In genomic region chr1:45542591-45542990, GRCh38 we compare ENCODE assay signal across 17 cellular contexts. TPM values are rescaled to one million over a fixed set of nuclear protein-coding genes. Genes with fewer than 3 reads are reported as not detected.
A peak's percentile ranks its signal among the peaks of the same experiment; 100 is the strongest.
DNase-seq lines count a peak whose midpoint lies in the region; ATAC-seq, FAIRE-seq and TF ChIP-seq lines count a peak whose summit lies in the region.
"Had no signal": no experiment of that assay in that cellular context is flagged by ENCODE, and none has a peak within 500 bp of the region (broad histone marks: within the 10 kb centered on the region; RNA-seq: fewer than 3 reads in every experiment).

No MANE protein-coding gene starts in this region.

- CTCF ChIA-PET in Caco-2 (lab: Charles Lee), result interaction anchor here (1.4 kb wide), 1 partner anchor 8 kb away, joined by 4 read pairs; the partner anchor contains the start of gene AKR1A1
- CTCF ChIA-PET in activated CD4-positive, alpha-beta T cell treated with anti-CD3 and anti-CD28 coated beads for 36 hours (lab: Charles Lee), result interaction anchor here (0.9 to 1.4 kb wide), 2 partner anchors 19 to 29 kb away, joined by 3 to 5 read pairs; no protein-coding TSS in a partner anchor

- peak overlapping the region; percentile 42 for H3K4me2 ChIP-seq in hepatocyte

- ATAC-seq in pancreas (peak; percentile 71 to 92 (median 80)), HG02610 (IDR thresholded peaks at IDR 0.05; ENCODE audit: unreplicated experiment) (no peak), HG03139 (IDR thresholded peaks at IDR 0.05; ENCODE audit: unreplicated experiment) (no peak)
- no peak for ATAC-seq in activated CD4-positive, alpha-beta T cell treated with anti-CD3 and anti-CD28 coated beads for 36 hours
- ATAC-seq: activated CD8-positive, alpha-beta T cell treated with anti-CD3 and anti-CD28 coated beads for 36 hours; stimulated activated effector memory CD8-positive, alpha-beta T cell treated with anti-CD3 and anti-CD28 coated beads, Interleukin-12 subunit alpha, Interleukin-12 subunit beta, amount 100 ng/mL, for 72 hours had no signal

- no peak overlapping the region for H3K4me3 ChIP-seq in Caco-2 (ENCODE audit: low read depth, low read length)
- no peak overlapping the region for H3K4me3 ChIP-seq in hepatocyte
- H3K4me3 ChIP-seq in pancreas, result no peak overlapping the region
- H3K4me3 ChIP-seq: esophagus muscularis mucosa, uterus had no signal

- intact Hi-C loops in Caco-2 (cut with micrococcal nuclease; ENCODE audit: unreplicated experiment) (loop anchor here (1.0 kb wide), 1 partner anchor 8 kb away; the partner anchor contains the start of gene AKR1A1), pancreas (cut with DNase I) (no loop called here)
- intact Hi-C loops in activated CD4-positive, alpha-beta T cell treated with anti-CD3 and anti-CD28 coated beads for 36 hours (cut with DNase I, micrococcal nuclease), result no loop called here

- H3K27ac ChIP-seq in hepatocyte (peak overlapping the region; percentile 50), pancreas (peak overlapping the region in 2 of 4 donors; percentile 1 to 53)
- H3K27ac ChIP-seq: esophagus muscularis mucosa, uterus had no signal

- H3K9me2 ChIP-seq in hepatocyte (replicated peaks; ENCODE audit: insufficient read depth), result no peaks in the 10 kb centered on the region

- H3K27me3 ChIP-seq in Caco-2 (replicated peaks; ENCODE audit: control insufficient read depth, insufficient read depth, low read length), result no peaks in the 10 kb centered on the region
- no peaks in the 10 kb centered on the region for H3K27me3 ChIP-seq in hepatocyte
- no peaks in the 10 kb centered on the region for H3K27me3 ChIP-seq in pancreas
- H3K27me3 ChIP-seq: heart left ventricle, uterus had no signal

- no peak overlapping the region for H3K27ac Mint-ChIP-seq in Caco-2 (ENCODE audit: unreplicated experiment)
- H3K27ac Mint-ChIP-seq in activated CD4-positive, alpha-beta T cell treated with anti-CD3 and anti-CD28 coated beads for 36 hours, result no peak overlapping the region
- H3K27ac Mint-ChIP-seq: activated CD8-positive, alpha-beta T cell treated with anti-CD3 and anti-CD28 coated beads for 36 hours; stimulated activated effector memory CD8-positive, alpha-beta T cell treated with anti-CD3 and anti-CD28 coated beads, Interleukin-12 subunit alpha, Interleukin-12 subunit beta, amount 100 ng/mL, for 72 hours had no signal

- H3K4me1 ChIP-seq in Caco-2 (peaks cover 10% of the 10 kb centered on the region; the same call in 1 of the 2 replicates), hepatocyte (ENCODE audit: insufficient read depth) (no peaks in the 10 kb centered on the region), pancreas (peaks cover 0 to 19% (median 0%) of the 10 kb centered on the region in 3 donors)
- H3K4me1 ChIP-seq: uterus had no signal

- H3K36me3 Mint-ChIP-seq in Caco-2 (ENCODE audit: insufficient read depth, unreplicated experiment), result peaks cover 4% of the 10 kb centered on the region
- no peaks in the 10 kb centered on the region for H3K36me3 Mint-ChIP-seq in activated CD4-positive, alpha-beta T cell treated with anti-CD3 and anti-CD28 coated beads for 36 hours (ENCODE audit: low read depth)

- H3K27me3 Mint-ChIP-seq in Caco-2 (ENCODE audit: insufficient read depth, unreplicated experiment), result no peaks in the 10 kb centered on the region
- H3K27me3 Mint-ChIP-seq in activated CD4-positive, alpha-beta T cell treated with anti-CD3 and anti-CD28 coated beads for 36 hours, result no peaks in the 10 kb centered on the region

- no peaks in the 10 kb centered on the region for H3K79me2 ChIP-seq in hepatocyte

- no peaks in the 10 kb centered on the region for H3K9me3 Mint-ChIP-seq in Caco-2 (ENCODE audit: unreplicated experiment)
- no peaks in the 10 kb centered on the region for H3K9me3 Mint-ChIP-seq in activated CD4-positive, alpha-beta T cell treated with anti-CD3 and anti-CD28 coated beads for 36 hours (ENCODE audit: low read depth)
- H3K9me3 Mint-ChIP-seq: activated CD8-positive, alpha-beta T cell treated with anti-CD3 and anti-CD28 coated beads for 36 hours; stimulated activated effector memory CD8-positive, alpha-beta T cell treated with anti-CD3 and anti-CD28 coated beads, Interleukin-12 subunit alpha, Interleukin-12 subunit beta, amount 100 ng/mL, for 72 hours had no signal

- H3K9me3 ChIP-seq in Caco-2 (no peaks in the 10 kb centered on the region), hepatocyte (ENCODE audit: low read depth) (no peaks in the 10 kb centered on the region), pancreas (no peaks in the 10 kb centered on the region)
- H3K9me3 ChIP-seq: esophagus muscularis mucosa, heart left ventricle, uterus had no signal

- 46% methylated on average over 4 of the region's 4 CpGs for WGBS in hepatocyte (ENCODE audit: low lambda C conversion rate, missing lambda C conversion rate)
- 14 to 33% methylated on average over 4 of the region's 4 CpGs for WGBS in pancreas, 2 donors

- no peak overlapping the region for H2AFZ ChIP-seq in hepatocyte

- BruUV-seq in Caco-2 (replicated peaks; lab: Mats Ljungman, UMichigan), result no TSS peak

- peaks cover 14% of the 10 kb centered on the region for H3K4me1 Mint-ChIP-seq in Caco-2 (ENCODE audit: low read depth, unreplicated experiment)
- H3K4me1 Mint-ChIP-seq in activated CD4-positive, alpha-beta T cell treated with anti-CD3 and anti-CD28 coated beads for 36 hours, result peaks cover 31% of the 10 kb centered on the region

- H3K36me3 ChIP-seq in Caco-2 (ENCODE audit: control insufficient read depth, insufficient read depth, low read length) (no peaks in the 10 kb centered on the region), hepatocyte (replicated peaks; ENCODE audit: insufficient read depth, low read depth) (no peaks in the 10 kb centered on the region), pancreas (no peaks in the 10 kb centered on the region)
- H3K36me3 ChIP-seq: esophagus muscularis mucosa, heart left ventricle, uterus had no signal

- DNase-seq in Caco-2, result peak; percentile 64 to 78
- peak; percentile 46 to 74 for DNase-seq in NOMO-1 (lab: John Stamatoyannopoulos, UW; ENCODE audit: unreplicated experiment in 2 of 2)
- peak; percentile 74 for DNase-seq in hepatocyte (ENCODE audit: low spot score)
- peak in 2 of 6 donors; percentile 22 to 57 for DNase-seq in pancreas
- DNase-seq in activated CD4-positive, alpha-beta T cell treated with anti-CD3 and anti-CD28 coated beads for 36 hours, result no peak
- DNase-seq in SIG-M5 treated with dmso at 0.1 percent for 504 hours (lab: John Stamatoyannopoulos, UW; ENCODE audit: unreplicated experiment), result no peak
- DNase-seq: activated CD8-positive, alpha-beta T cell treated with anti-CD3 and anti-CD28 coated beads for 36 hours; AML-193; DMS79 treated with DMSO at 0.1 percent for 48 hours; NCI-H1048; NK-92 treated with Interleukin-12 subunit alpha and Interleukin-12 subunit beta, amount 100 ng/mL, for 24 hours; uterus had no signal

- H4K20me1 ChIP-seq in hepatocyte (ENCODE audit: insufficient read depth, poor library complexity, severe bottlenecking), result no peaks in the 10 kb centered on the region

- FAIRE-seq in pancreas (lab: Jason Lieb, UNC), result no peak

- no peak for TF ChIP-seq CTCF in Caco-2 (IDR thresholded peaks at IDR 0.05; ENCODE audit: insufficient read depth in 1 of 2, low read depth in 1 of 2, low read length in 1 of 2, severe bottlenecking in 1 of 2, unreplicated experiment in 1 of 2)
- TF ChIP-seq CTCF in hepatocyte (IDR thresholded peaks at IDR 0.05; ENCODE audit: poor library complexity), result no peak
- no peak for TF ChIP-seq CTCF in pancreas (IDR thresholded peaks at IDR 0.05)

- POLR2A ChIA-PET in Caco-2 (lab: Charles Lee), result interaction anchor here (0.6 to 1.3 kb wide), 3 partner anchors 8 to 44 kb away, joined by 3 to 14 read pairs (median 8); partner anchors contain the start of genes AKR1A1 and PRDX1
- POLR2A ChIA-PET in activated CD4-positive, alpha-beta T cell treated with anti-CD3 and anti-CD28 coated beads for 36 hours (lab: Charles Lee), result interaction anchor here (1.8 kb wide), 1 partner anchor 21 kb away, joined by 6 read pairs; the partner anchor contains the start of gene PRDX1

- H3K4me3 Mint-ChIP-seq in Caco-2 (ENCODE audit: unreplicated experiment), result no peak overlapping the region
- no peak overlapping the region for H3K4me3 Mint-ChIP-seq in activated CD4-positive, alpha-beta T cell treated with anti-CD3 and anti-CD28 coated beads for 36 hours
- H3K4me3 Mint-ChIP-seq: activated CD8-positive, alpha-beta T cell treated with anti-CD3 and anti-CD28 coated beads for 36 hours had no signal

RNA-seq across cellular contexts. Expression of gene AKR1A1, which starts 8.0 kb away (rescaled TPM):
- total RNA-seq in Caco-2 (2022) (119 and 129 TPM in 2 replicates), hepatocyte (174 and 186 TPM in 2 replicates), pancreas (100 to 1,000 TPM in 3 of 6 donors, 10 to 100 TPM in 3; 77.6 to 127 (median 110) TPM)
- polyA plus RNA-seq in hepatocyte (235 and 271 TPM in 2 replicates), pancreas (100 to 1,000 TPM; 133 to 138 TPM)
- 100 to 1,000 TPM; 140 to 181 TPM for total RNA-seq in activated CD4-positive, alpha-beta T cell treated with anti-CD3 and anti-CD28 coated beads for 36 hours

RNA-seq across cellular contexts. Expression of gene PRDX1, which starts 20.9 kb away (rescaled TPM):
- 637 and 684 TPM in 2 replicates for total RNA-seq in Caco-2 (2022)
- total RNA-seq in hepatocyte, result 523 and 532 TPM in 2 replicates
- polyA plus RNA-seq in hepatocyte, result 660 and 666 TPM in 2 replicates
- 100 to 1,000 TPM in 2 of 6 donors, 10 to 100 TPM in 4; 49.3 to 124 (median 61.7) TPM for total RNA-seq in pancreas
- 100 to 1,000 TPM; 111 to 142 TPM for polyA plus RNA-seq in pancreas
- 100 to 1,000 TPM; 473 to 580 TPM for total RNA-seq in activated CD4-positive, alpha-beta T cell treated with anti-CD3 and anti-CD28 coated beads for 36 hours

RNA-seq across cellular contexts. Expression of gene NASP, which starts 41.2 kb away (rescaled TPM):
- total RNA-seq in Caco-2 (2022) (174 and 183 TPM in 2 replicates), hepatocyte (64.3 and 82.6 TPM in 2 replicates), pancreas (10 to 100 TPM; 14.5 to 29.5 (median 21.7) TPM)
- polyA plus RNA-seq in hepatocyte (68.6 and 83.0 TPM in 2 replicates), pancreas (100 to 1,000 TPM in 1 of 2 donors, 10 to 100 TPM in 1; 55.6 to 113 TPM)
- 100 to 1,000 TPM; 228 to 282 TPM for total RNA-seq in activated CD4-positive, alpha-beta T cell treated with anti-CD3 and anti-CD28 coated beads for 36 hours

RNA-seq across cellular contexts. Expression of gene MMACHC, which starts 42.5 kb away (rescaled TPM):
- total RNA-seq in Caco-2 (2022), result 5.0 and 6.7 TPM in 2 replicates
- 5.7 and 11.5 TPM in 2 replicates for total RNA-seq in hepatocyte
- 0.86 and 2.2 TPM in 2 replicates for polyA plus RNA-seq in hepatocyte
- total RNA-seq in pancreas, result 1 to 10 TPM; 3.2 to 5.7 (median 4.0) TPM
- polyA plus RNA-seq in pancreas, result 1 to 10 TPM; 1.2 to 1.5 TPM
- total RNA-seq in activated CD4-positive, alpha-beta T cell treated with anti-CD3 and anti-CD28 coated beads for 36 hours, result 1 to 10 TPM; 8.1 to 9.6 TPM

RNA-seq across cellular contexts. Expression of gene CCDC163, which starts 42.7 kb away (rescaled TPM):
- total RNA-seq in Caco-2 (2022) (2.8 and 3.0 TPM in 2 replicates), hepatocyte (0.60 and 1.2 TPM in 2 replicates), pancreas (1 to 10 TPM; 1.2 to 4.0 (median 2.2) TPM)
- polyA plus RNA-seq in hepatocyte (0.62 and 3.3 TPM in 2 replicates), pancreas (1 to 10 TPM; 3.2 to 4.6 TPM)
- total RNA-seq in activated CD4-positive, alpha-beta T cell treated with anti-CD3 and anti-CD28 coated beads for 36 hours, result 1 to 10 TPM; 3.5 to 4.4 TPM

Comparison
In these comparisons a context has a peak if more than half of its experiments do, and no peak if none do; other contexts are left out.
1. DNase-seq: peak in Caco-2 (2 of 2), NOMO-1 (2 of 2) and hepatocyte (single experiment); none in activated CD4-positive, alpha-beta T cell treated with anti-CD3 and anti-CD28 coated beads for 36 hours (single experiment) and SIG-M5 treated with dmso at 0.1 percent for 504 hours (single experiment).
2. ATAC-seq: peak in pancreas (4 of 4); none in activated CD4-positive, alpha-beta T cell treated with anti-CD3 and anti-CD28 coated beads for 36 hours (single experiment), HG02610 (single experiment) and HG03139 (single experiment).